Comparison of ENCODE assay signal across 1 cellular context in the genomic region with DNA sequence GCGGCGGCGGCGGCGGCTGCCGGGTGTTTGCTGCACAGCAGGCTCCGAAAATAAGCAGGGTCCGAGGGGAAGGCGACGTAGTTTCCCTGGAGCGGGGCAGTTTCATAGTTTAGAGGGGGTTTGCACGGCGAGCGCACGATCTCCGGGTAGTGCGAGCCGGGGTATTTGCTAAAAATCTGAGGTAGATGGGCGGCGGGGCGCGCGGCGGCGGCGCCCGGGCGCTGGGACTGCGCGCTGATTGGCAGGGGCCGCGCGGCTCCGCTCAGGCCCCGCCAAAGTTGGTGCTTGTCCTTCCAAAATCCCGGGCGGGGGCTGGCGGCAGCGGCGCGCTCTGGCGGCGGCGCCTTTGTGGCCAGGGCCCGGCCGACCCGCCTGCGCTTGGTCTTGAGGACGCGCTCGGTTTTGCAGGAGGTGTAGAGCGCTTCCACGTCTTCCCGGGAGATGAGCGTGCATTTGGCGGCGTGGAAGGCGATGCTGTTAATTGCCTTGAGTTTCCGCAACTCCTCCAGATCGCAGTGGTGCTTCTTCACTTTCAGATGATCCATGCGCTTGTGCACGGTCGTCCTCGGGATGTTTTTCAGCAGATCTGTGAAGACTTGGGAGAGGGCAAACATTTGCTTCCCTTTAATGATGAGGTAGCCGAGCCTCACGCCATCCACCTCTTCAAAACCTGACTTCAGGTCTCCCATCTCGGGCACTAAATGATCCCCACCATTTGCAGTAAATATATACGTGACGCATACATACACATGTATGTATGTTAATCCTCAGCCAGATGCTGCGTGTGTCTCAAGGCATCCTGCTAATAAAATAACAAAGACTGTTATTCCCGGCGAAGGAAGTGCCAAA.
TF ChIP-seq lines count a peak whose summit lies in the region.

No MANE protein-coding gene starts in this region.

TF ChIP-seq in HepG2, 621 proteins besides CTCF, POLR2A, EP300 and RAD21 (continued from another document and continues in another):
- TF ChIP-seq, protein P1, sequence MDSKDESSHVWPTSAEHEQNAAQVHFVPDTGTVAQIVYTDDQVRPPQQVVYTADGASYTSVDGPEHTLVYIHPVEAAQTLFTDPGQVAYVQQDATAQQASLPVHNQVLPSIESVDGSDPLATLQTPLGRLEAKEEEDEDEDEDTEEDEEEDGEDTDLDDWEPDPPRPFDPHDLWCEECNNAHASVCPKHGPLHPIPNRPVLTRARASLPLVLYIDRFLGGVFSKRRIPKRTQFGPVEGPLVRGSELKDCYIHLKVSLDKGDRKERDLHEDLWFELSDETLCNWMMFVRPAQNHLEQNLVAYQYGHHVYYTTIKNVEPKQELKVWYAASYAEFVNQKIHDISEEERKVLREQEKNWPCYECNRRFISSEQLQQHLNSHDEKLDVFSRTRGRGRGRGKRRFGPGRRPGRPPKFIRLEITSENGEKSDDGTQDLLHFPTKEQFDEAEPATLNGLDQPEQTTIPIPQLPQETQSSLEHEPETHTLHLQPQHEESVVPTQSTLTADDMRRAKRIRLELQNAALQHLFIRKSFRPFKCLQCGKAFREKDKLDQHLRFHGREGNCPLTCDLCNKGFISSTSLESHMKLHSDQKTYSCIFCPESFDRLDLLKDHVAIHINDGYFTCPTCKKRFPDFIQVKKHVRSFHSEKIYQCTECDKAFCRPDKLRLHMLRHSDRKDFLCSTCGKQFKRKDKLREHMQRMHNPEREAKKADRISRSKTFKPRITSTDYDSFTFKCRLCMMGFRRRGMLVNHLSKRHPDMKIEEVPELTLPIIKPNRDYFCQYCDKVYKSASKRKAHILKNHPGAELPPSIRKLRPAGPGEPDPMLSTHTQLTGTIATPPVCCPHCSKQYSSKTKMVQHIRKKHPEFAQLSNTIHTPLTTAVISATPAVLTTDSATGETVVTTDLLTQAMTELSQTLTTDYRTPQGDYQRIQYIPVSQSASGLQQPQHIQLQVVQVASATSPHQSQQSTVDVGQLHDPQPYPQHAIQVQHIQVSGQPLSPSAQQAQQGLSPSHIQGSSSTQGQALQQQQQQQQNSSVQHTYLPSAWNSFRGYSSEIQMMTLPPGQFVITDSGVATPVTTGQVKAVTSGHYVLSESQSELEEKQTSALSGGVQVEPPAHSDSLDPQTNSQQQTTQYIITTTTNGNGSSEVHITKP (CRISPR knock-in tag; IDR thresholded peaks at IDR 0.05; ENCODE audit: low read depth) = no peak
- 0 out of 2 replicates have a peak, but pooled peaks have one; percentile 6 for TF ChIP-seq BCL6 (CRISPR knock-in tag; IDR thresholded peaks at IDR 0.05)
- TF ChIP-seq MIXL1 (CRISPR knock-in tag; IDR thresholded peaks at IDR 0.05) = no peak
- TF ChIP-seq ZBED4 (CRISPR knock-in tag; IDR thresholded peaks at IDR 0.05; ENCODE audit: borderline replicate concordance) = no peak
- no peak for TF ChIP-seq JDP2 (CRISPR knock-in tag; IDR thresholded peaks at IDR 0.05; ENCODE audit: borderline replicate concordance)
- TF ChIP-seq PPARG (CRISPR knock-in tag; conservative IDR thresholded peaks at IDR 0.05) = no peak
- TF ChIP-seq, protein P2, sequence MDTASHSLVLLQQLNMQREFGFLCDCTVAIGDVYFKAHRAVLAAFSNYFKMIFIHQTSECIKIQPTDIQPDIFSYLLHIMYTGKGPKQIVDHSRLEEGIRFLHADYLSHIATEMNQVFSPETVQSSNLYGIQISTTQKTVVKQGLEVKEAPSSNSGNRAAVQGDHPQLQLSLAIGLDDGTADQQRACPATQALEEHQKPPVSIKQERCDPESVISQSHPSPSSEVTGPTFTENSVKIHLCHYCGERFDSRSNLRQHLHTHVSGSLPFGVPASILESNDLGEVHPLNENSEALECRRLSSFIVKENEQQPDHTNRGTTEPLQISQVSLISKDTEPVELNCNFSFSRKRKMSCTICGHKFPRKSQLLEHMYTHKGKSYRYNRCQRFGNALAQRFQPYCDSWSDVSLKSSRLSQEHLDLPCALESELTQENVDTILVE (CRISPR knock-in tag; IDR thresholded peaks at IDR 0.05) = peak; percentile 22; the same call in 1 of the 2 replicates
- TF ChIP-seq ZNF224 (CRISPR knock-in tag; IDR thresholded peaks at IDR 0.05) = no peak
- TF ChIP-seq NFIB (CRISPR knock-in tag; IDR thresholded peaks at IDR 0.05; ENCODE audit: borderline replicate concordance) = no peak
- no peak for TF ChIP-seq POLR2AphosphoS2 (IDR thresholded peaks at IDR 0.05; ENCODE audit: low read depth, low read length)
- TF ChIP-seq ZNF468 (CRISPR knock-in tag; IDR thresholded peaks at IDR 0.05) = no peak
- TF ChIP-seq ZKSCAN8 (CRISPR knock-in tag; IDR thresholded peaks at IDR 0.05; ENCODE audit: borderline replicate concordance) = no peak
- TF ChIP-seq U2AF2 (IDR thresholded peaks at IDR 0.05; ENCODE audit: low read depth, low read length) = no peak
- TF ChIP-seq, protein P3, sequence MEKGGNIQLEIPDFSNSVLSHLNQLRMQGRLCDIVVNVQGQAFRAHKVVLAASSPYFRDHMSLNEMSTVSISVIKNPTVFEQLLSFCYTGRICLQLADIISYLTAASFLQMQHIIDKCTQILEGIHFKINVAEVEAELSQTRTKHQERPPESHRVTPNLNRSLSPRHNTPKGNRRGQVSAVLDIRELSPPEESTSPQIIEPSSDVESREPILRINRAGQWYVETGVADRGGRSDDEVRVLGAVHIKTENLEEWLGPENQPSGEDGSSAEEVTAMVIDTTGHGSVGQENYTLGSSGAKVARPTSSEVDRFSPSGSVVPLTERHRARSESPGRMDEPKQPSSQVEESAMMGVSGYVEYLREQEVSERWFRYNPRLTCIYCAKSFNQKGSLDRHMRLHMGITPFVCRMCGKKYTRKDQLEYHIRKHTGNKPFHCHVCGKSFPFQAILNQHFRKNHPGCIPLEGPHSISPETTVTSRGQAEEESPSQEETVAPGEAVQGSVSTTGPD (CRISPR knock-in tag; IDR thresholded peaks at IDR 0.05) = no peak
- TF ChIP-seq ZNF253 (CRISPR knock-in tag; IDR thresholded peaks at IDR 0.05; ENCODE audit: borderline replicate concordance) = no peak
- no peak for TF ChIP-seq ZNF629 (CRISPR knock-in tag; conservative IDR thresholded peaks at IDR 0.05)
- TF ChIP-seq ZNF547 (CRISPR knock-in tag; IDR thresholded peaks at IDR 0.05) = peak; percentile 76; the same call in 1 of the 2 replicates
- TF ChIP-seq, protein P4, sequence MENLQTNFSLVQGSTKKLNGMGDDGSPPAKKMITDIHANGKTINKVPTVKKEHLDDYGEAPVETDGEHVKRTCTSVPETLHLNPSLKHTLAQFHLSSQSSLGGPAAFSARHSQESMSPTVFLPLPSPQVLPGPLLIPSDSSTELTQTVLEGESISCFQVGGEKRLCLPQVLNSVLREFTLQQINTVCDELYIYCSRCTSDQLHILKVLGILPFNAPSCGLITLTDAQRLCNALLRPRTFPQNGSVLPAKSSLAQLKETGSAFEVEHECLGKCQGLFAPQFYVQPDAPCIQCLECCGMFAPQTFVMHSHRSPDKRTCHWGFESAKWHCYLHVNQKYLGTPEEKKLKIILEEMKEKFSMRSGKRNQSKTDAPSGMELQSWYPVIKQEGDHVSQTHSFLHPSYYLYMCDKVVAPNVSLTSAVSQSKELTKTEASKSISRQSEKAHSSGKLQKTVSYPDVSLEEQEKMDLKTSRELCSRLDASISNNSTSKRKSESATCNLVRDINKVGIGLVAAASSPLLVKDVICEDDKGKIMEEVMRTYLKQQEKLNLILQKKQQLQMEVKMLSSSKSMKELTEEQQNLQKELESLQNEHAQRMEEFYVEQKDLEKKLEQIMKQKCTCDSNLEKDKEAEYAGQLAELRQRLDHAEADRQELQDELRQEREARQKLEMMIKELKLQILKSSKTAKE (CRISPR knock-in tag; IDR thresholded peaks at IDR 0.05; ENCODE audit: borderline replicate concordance) = no peak
- TF ChIP-seq YY1 (IDR thresholded peaks at IDR 0.05; ENCODE audit: insufficient read depth, insufficient replicate concordance, low read depth, low read length) = no peak
- TF ChIP-seq RNF2 (conservative IDR thresholded peaks at IDR 0.05; ENCODE audit: low read depth) = no peak
- no peak for TF ChIP-seq ZNF3 (CRISPR knock-in tag; IDR thresholded peaks at IDR 0.05)
- TF ChIP-seq, protein P5, sequence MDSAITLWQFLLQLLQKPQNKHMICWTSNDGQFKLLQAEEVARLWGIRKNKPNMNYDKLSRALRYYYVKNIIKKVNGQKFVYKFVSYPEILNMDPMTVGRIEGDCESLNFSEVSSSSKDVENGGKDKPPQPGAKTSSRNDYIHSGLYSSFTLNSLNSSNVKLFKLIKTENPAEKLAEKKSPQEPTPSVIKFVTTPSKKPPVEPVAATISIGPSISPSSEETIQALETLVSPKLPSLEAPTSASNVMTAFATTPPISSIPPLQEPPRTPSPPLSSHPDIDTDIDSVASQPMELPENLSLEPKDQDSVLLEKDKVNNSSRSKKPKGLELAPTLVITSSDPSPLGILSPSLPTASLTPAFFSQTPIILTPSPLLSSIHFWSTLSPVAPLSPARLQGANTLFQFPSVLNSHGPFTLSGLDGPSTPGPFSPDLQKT (CRISPR knock-in tag; IDR thresholded peaks at IDR 0.05; ENCODE audit: borderline replicate concordance) = no peak
- no peak for TF ChIP-seq ZNF704 (CRISPR knock-in tag; IDR thresholded peaks at IDR 0.05; ENCODE audit: borderline replicate concordance)
- no peak for TF ChIP-seq ZNF562 (CRISPR knock-in tag; IDR thresholded peaks at IDR 0.05; ENCODE audit: borderline replicate concordance)
- TF ChIP-seq ATAD3A (CRISPR knock-in tag; IDR thresholded peaks at IDR 0.05) = no peak
- no peak for TF ChIP-seq SIN3B (IDR thresholded peaks at IDR 0.05; ENCODE audit: low read length)
- TF ChIP-seq ZMYM3 (CRISPR knock-in tag; IDR thresholded peaks at IDR 0.05) = 0 out of 2 replicates have a peak, but pooled peaks have one; percentile 16
- TF ChIP-seq, protein P6, sequence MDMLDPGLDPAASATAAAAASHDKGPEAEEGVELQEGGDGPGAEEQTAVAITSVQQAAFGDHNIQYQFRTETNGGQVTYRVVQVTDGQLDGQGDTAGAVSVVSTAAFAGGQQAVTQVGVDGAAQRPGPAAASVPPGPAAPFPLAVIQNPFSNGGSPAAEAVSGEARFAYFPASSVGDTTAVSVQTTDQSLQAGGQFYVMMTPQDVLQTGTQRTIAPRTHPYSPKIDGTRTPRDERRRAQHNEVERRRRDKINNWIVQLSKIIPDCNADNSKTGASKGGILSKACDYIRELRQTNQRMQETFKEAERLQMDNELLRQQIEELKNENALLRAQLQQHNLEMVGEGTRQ (IDR thresholded peaks at IDR 0.05; ENCODE audit: low read depth, low read length) = no peak
- TF ChIP-seq, protein P6 (CRISPR knock-in tag; IDR thresholded peaks at IDR 0.05; ENCODE audit: borderline replicate concordance) = no peak
- TF ChIP-seq, protein P7, sequence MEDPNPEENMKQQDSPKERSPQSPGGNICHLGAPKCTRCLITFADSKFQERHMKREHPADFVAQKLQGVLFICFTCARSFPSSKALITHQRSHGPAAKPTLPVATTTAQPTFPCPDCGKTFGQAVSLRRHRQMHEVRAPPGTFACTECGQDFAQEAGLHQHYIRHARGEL (CRISPR knock-in tag; IDR thresholded peaks at IDR 0.05) = no peak
- no peak for TF ChIP-seq TP53 (CRISPR knock-in tag; conservative IDR thresholded peaks at IDR 0.05)
- TF ChIP-seq, protein P8, sequence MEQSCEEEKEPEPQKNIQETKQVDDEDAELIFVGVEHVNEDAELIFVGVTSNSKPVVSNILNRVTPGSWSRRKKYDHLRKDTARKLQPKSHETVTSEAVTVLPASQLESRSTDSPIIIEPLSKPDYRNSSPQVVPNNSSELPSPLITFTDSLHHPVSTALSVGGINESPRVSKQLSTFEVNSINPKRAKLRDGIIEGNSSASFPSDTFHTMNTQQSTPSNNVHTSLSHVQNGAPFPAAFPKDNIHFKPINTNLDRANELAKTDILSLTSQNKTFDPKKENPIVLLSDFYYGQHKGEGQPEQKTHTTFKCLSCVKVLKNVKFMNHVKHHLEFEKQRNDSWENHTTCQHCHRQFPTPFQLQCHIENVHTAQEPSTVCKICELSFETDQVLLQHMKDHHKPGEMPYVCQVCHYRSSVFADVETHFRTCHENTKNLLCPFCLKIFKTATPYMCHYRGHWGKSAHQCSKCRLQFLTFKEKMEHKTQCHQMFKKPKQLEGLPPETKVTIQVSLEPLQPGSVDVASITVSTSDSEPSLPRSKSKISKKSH (CRISPR knock-in tag; IDR thresholded peaks at IDR 0.05; ENCODE audit: borderline replicate concordance) = no peak
- no peak for TF ChIP-seq FOXC1 (CRISPR knock-in tag; IDR thresholded peaks at IDR 0.05; ENCODE audit: borderline replicate concordance)
